Comparison of ENCODE assay signal across 13 cellular contexts in genomic region chr18:2653467-2653866, GRCh38. TPM values are rescaled to one million over a fixed set of nuclear protein-coding genes. Genes with fewer than 3 reads are reported as not detected.
A peak's percentile ranks its signal among the peaks of the same experiment; 100 is the strongest.
DNase-seq lines count a peak whose midpoint lies in the region; ATAC-seq, FAIRE-seq and TF ChIP-seq lines count a peak whose summit lies in the region.
"Had no signal": no experiment of that assay in that cellular context is flagged by ENCODE, and none has a peak within 500 bp of the region (broad histone marks: within the 10 kb centered on the region; RNA-seq: fewer than 3 reads in every experiment).

No MANE protein-coding gene starts in this region.

- H2BK5ac ChIP-seq in neuronal stem cell (ENCODE audit: low read length), result no peak overlapping the region

- no peak overlapping the region for H2BK15ac ChIP-seq in neuronal stem cell (ENCODE audit: low read length)

- peaks cover 15% of the 10 kb centered on the region for H3K4me1 ChIP-seq in CD8-positive, alpha-beta T cell (ENCODE audit: insufficient read depth, low read length)
- H3K4me1 ChIP-seq in naive thymus-derived CD4-positive, alpha-beta T cell (ENCODE audit: control insufficient read depth in 2 of 2, insufficient read depth in 2 of 2, low read length in 2 of 2), result peaks cover 11 to 27% of the 10 kb centered on the region in 2 donors
- H3K4me1 ChIP-seq in kidney (ENCODE audit: control insufficient read depth in 1 of 2, insufficient read depth in 1 of 2, low read depth in 1 of 2, low read length in 2 of 2) (peaks cover 5 to 10% of the 10 kb centered on the region in 2 donors), neuronal stem cell (ENCODE audit: control insufficient read depth in 2 of 2, insufficient read depth in 1 of 2, low read depth in 1 of 2, low read length in 2 of 2) (peaks cover 2% of the 10 kb centered on the region in 2 donors)

- no peak overlapping the region for H4K8ac ChIP-seq in neuronal stem cell (ENCODE audit: low read depth, low read length)

- peaks cover 8% of the 10 kb centered on the region for H3K79me1 ChIP-seq in neuronal stem cell (ENCODE audit: low read depth, low read length)

- no peak overlapping the region for H2BK12ac ChIP-seq in neuronal stem cell (ENCODE audit: low read length)

- H3K9me3 Mint-ChIP-seq in CD8-positive, alpha-beta T cell, result no peaks in the 10 kb centered on the region
- peaks cover 0 to 2% (median 0%) of the 10 kb centered on the region in 3 donors for H3K9me3 Mint-ChIP-seq in IgD-negative memory B cell
- H3K9me3 Mint-ChIP-seq in naive thymus-derived CD4-positive, alpha-beta T cell, result no peaks in the 10 kb centered on the region

- FAIRE-seq in kidney (lab: Jason Lieb, UNC), result no peak
- FAIRE-seq: endothelial cell of umbilical vein had no signal

- peak overlapping the region; percentile 10 for H3K27ac Mint-ChIP-seq in CD8-positive, alpha-beta T cell
- H3K27ac Mint-ChIP-seq in IgD-negative memory B cell, result peak overlapping the region; percentile 15 to 99 (median 98)
- peak overlapping the region in 7 of 9 donors; percentile 28 to 98 (median 83) for H3K27ac Mint-ChIP-seq in naive thymus-derived CD4-positive, alpha-beta T cell

- H2AFZ ChIP-seq in neuronal stem cell (ENCODE audit: low read length), result no peak overlapping the region

- H3K9me3 ChIP-seq in CD8-positive, alpha-beta T cell (ENCODE audit: low read length), result no peaks in the 10 kb centered on the region
- H3K9me3 ChIP-seq in naive thymus-derived CD4-positive, alpha-beta T cell (ENCODE audit: control insufficient read depth in 2 of 3, low read length in 3 of 3), result no peaks in the 10 kb centered on the region
- H3K9me3 ChIP-seq in kidney (ENCODE audit: control insufficient read depth in 1 of 2, low read length in 2 of 2), result no peaks in the 10 kb centered on the region
- H3K9me3 ChIP-seq in neuronal stem cell (replicated peaks in 1 of 2; ENCODE audit: control insufficient read depth in 2 of 2, insufficient read depth in 1 of 2, low read depth in 1 of 2, low read length in 2 of 2), result no peaks in the 10 kb centered on the region
- H3K9me3 ChIP-seq: HAP-1, sigmoid colon had no signal

- no peak overlapping the region for H3K27ac ChIP-seq in CD8-positive, alpha-beta T cell (ENCODE audit: low read depth, low read length)
- no peak overlapping the region for H3K27ac ChIP-seq in naive thymus-derived CD4-positive, alpha-beta T cell (ENCODE audit: low read depth, low read length)
- H3K27ac ChIP-seq in kidney (ENCODE audit: low read depth in 2 of 2, low read length in 2 of 2) (no peak overlapping the region), neuronal stem cell (replicated peaks; ENCODE audit: low read length) (no peak overlapping the region)

- no peaks in the 10 kb centered on the region for H3K27me3 ChIP-seq in CD8-positive, alpha-beta T cell (ENCODE audit: insufficient read depth, low read length)
- no peaks in the 10 kb centered on the region for H3K27me3 ChIP-seq in naive thymus-derived CD4-positive, alpha-beta T cell (ENCODE audit: control insufficient read depth in 2 of 2, insufficient read depth in 2 of 2, low read length in 2 of 2)
- peaks cover 0 to 12% (median 0%) of the 10 kb centered on the region in 3 experiments for H3K27me3 ChIP-seq in neuronal stem cell (ENCODE audit: control insufficient read depth in 3 of 3, insufficient read depth in 3 of 3, low read depth in 1 of 3, low read length in 3 of 3)
- H3K27me3 ChIP-seq: sigmoid colon had no signal

- no peak for DNase-seq in CD8-positive, alpha-beta T cell
- peak; percentile 40 for DNase-seq in SKM-1 (lab: John Stamatoyannopoulos, UW; ENCODE audit: unreplicated experiment)
- DNase-seq in naive thymus-derived CD4-positive, alpha-beta T cell, result no peak
- no peak for DNase-seq in AG08396 (ENCODE audit: low spot score)
- no peak for DNase-seq in kidney
- no peak for DNase-seq in neuronal stem cell (ENCODE audit: low spot score)
- DNase-seq: activated naive CD4-positive, alpha-beta T cell; central memory CD4-positive, alpha-beta T cell; NCI-H2081 treated with DMSO at 0.1 percent for 48 hours; sigmoid colon had no signal

- H3K27me3 Mint-ChIP-seq in CD8-positive, alpha-beta T cell (ENCODE audit: low read depth), result no peaks in the 10 kb centered on the region
- H3K27me3 Mint-ChIP-seq in IgD-negative memory B cell, result no peaks in the 10 kb centered on the region
- no peaks in the 10 kb centered on the region for H3K27me3 Mint-ChIP-seq in naive thymus-derived CD4-positive, alpha-beta T cell

- H3K4ac ChIP-seq in neuronal stem cell (ENCODE audit: low read length), result no peak overlapping the region

- CTCF ChIA-PET in CD8-positive, alpha-beta T cell (lab: Charles Lee), result interaction anchor here (0.8 to 1.3 kb wide), 4 partner anchors 12 to 48 kb away, joined by 3 to 5 read pairs (median 4); no protein-coding TSS in a partner anchor
- CTCF ChIA-PET in naive thymus-derived CD4-positive, alpha-beta T cell (lab: Charles Lee), result interaction anchor here (0.9 to 1.4 kb wide), 2 partner anchors 17 to 59 kb away, joined by 3 to 7 read pairs; no protein-coding TSS in a partner anchor

- H3K4me3 ChIP-seq in CD8-positive, alpha-beta T cell (ENCODE audit: low read depth, low read length), result no peak overlapping the region
- H3K4me3 ChIP-seq in naive thymus-derived CD4-positive, alpha-beta T cell (ENCODE audit: low read length), result no peak overlapping the region
- H3K4me3 ChIP-seq in kidney (ENCODE audit: low read length in 2 of 2) (no peak overlapping the region), neuronal stem cell (ENCODE audit: low read length in 2 of 2) (no peak overlapping the region)
- H3K4me3 ChIP-seq: HAP-1, sigmoid colon had no signal

- no peak overlapping the region for H2BK120ac ChIP-seq in neuronal stem cell (ENCODE audit: low read depth, low read length)

- no peak overlapping the region for H3K4me2 ChIP-seq in neuronal stem cell (ENCODE audit: insufficient read depth, low read length, poor library complexity, severe bottlenecking)

- ATAC-seq in CD8-positive, alpha-beta T cell, result no peak
- no peak for ATAC-seq in naive thymus-derived CD4-positive, alpha-beta T cell

- H3K23ac ChIP-seq in neuronal stem cell (ENCODE audit: low read depth, low read length, poor library complexity), result no peak overlapping the region

- H3K9ac ChIP-seq in kidney (ENCODE audit: low read length in 2 of 2) (no peak overlapping the region), neuronal stem cell (ENCODE audit: low read depth, low read length, poor library complexity) (no peak overlapping the region)

- peaks cover 18% of the 10 kb centered on the region for H3K36me3 Mint-ChIP-seq in CD8-positive, alpha-beta T cell
- H3K36me3 Mint-ChIP-seq in IgD-negative memory B cell, result peaks cover 2% of the 10 kb centered on the region
- peaks cover 0 to 16% (median 5%) of the 10 kb centered on the region in 5 donors for H3K36me3 Mint-ChIP-seq in naive thymus-derived CD4-positive, alpha-beta T cell

- H3K36me3 ChIP-seq in CD8-positive, alpha-beta T cell (ENCODE audit: insufficient read depth, low read length), result no peaks in the 10 kb centered on the region
- H3K36me3 ChIP-seq in naive thymus-derived CD4-positive, alpha-beta T cell (ENCODE audit: control insufficient read depth in 2 of 3, insufficient read depth in 3 of 3, low read length in 3 of 3), result peaks cover 0 to 14% (median 3%) of the 10 kb centered on the region in 3 experiments
- H3K36me3 ChIP-seq in kidney (ENCODE audit: control insufficient read depth in 1 of 2, insufficient read depth in 2 of 2, low read length in 2 of 2) (no peaks in the 10 kb centered on the region), neuronal stem cell (replicated peaks in 1 of 2; ENCODE audit: control insufficient read depth in 2 of 2, insufficient read depth in 2 of 2, low read length in 2 of 2) (peaks cover 0 to 5% of the 10 kb centered on the region in 2 donors)
- H3K36me3 ChIP-seq: HAP-1, sigmoid colon had no signal

- POLR2A ChIA-PET in CD8-positive, alpha-beta T cell (lab: Charles Lee), result interaction anchor here (1.4 to 8.4 kb wide), 2 partner anchors 16 to 82 kb away, joined by 5 to 232 read pairs; partner anchors contain the start of genes METTL4 and NDC80
- POLR2A ChIA-PET in naive thymus-derived CD4-positive, alpha-beta T cell (lab: Charles Lee), result interaction anchor here (0.5 to 6.5 kb wide), 12 partner anchors 11 to 324 kb away, joined by 3 to 98 read pairs (median 4); no protein-coding TSS in a partner anchor

- no CpG with 5 or more reads among the region's 4 CpGs for WGBS in neuronal stem cell (ENCODE audit: extremely low coverage in 2 of 2, insufficient read length in 2 of 2, insufficient replicate concordance in 1 of 2), 2 donors

- intact Hi-C loops in CD8-positive, alpha-beta T cell (cut with DNase I, micrococcal nuclease), result loop anchor here in 1 of 2 experiments (5.0 to 10.0 kb wide), 2 partner anchors 941 to 1841 kb away; partner anchors contain the start of gene YES1
- intact Hi-C loops in naive thymus-derived CD4-positive, alpha-beta T cell (cut with micrococcal nuclease), result no loop called here
- intact Hi-C loops in kidney (cut with DNase I), result no loop called here

- no peak overlapping the region for H3K18ac ChIP-seq in neuronal stem cell (ENCODE audit: low read length)

- no peak overlapping the region for H3K4me3 Mint-ChIP-seq in CD8-positive, alpha-beta T cell
- H3K4me3 Mint-ChIP-seq in IgD-negative memory B cell, result peak overlapping the region; percentile 21 to 93 (median 52)
- peak overlapping the region in 9 of 10 donors; percentile 7 to 94 (median 43) for H3K4me3 Mint-ChIP-seq in naive thymus-derived CD4-positive, alpha-beta T cell

- no peak overlapping the region for H2AK5ac ChIP-seq in neuronal stem cell (ENCODE audit: low read depth, low read length)

- no peak for TF ChIP-seq CTCF in CD8-positive, alpha-beta T cell (IDR thresholded peaks at IDR 0.05)
- no peak for TF ChIP-seq CTCF in kidney (IDR thresholded peaks at IDR 0.05; ENCODE audit: borderline replicate concordance, extremely low read depth, insufficient read depth)

- no peak overlapping the region for H3K14ac ChIP-seq in neuronal stem cell (ENCODE audit: low read length)

- H3K4me1 Mint-ChIP-seq in CD8-positive, alpha-beta T cell (ENCODE audit: low read depth), result peaks cover 35% of the 10 kb centered on the region
- peaks cover 18 to 29% (median 24%) of the 10 kb centered on the region in 3 donors for H3K4me1 Mint-ChIP-seq in IgD-negative memory B cell
- H3K4me1 Mint-ChIP-seq in naive thymus-derived CD4-positive, alpha-beta T cell, result peaks cover 16 to 51% (median 38%) of the 10 kb centered on the region in 7 donors

- H4K91ac ChIP-seq in neuronal stem cell (ENCODE audit: low read depth, low read length, poor library complexity), result no peak overlapping the region

RNA-seq across cellular contexts. Expression of gene SMCHD1, which starts 2.1 kb away (rescaled TPM):
- 100 to 1,000 TPM; 305 to 306 TPM for total RNA-seq in CD8-positive, alpha-beta T cell
- polyA plus RNA-seq in IgD-negative memory B cell (54.0 TPM), kidney (ENCODE audit: insufficient read depth, low read depth, low replicate concordance) (5.2 TPM)
- total RNA-seq in naive thymus-derived CD4-positive, alpha-beta T cell, result 100 to 1,000 TPM; 181 to 305 (median 236) TPM
- polyA plus RNA-seq in naive thymus-derived CD4-positive, alpha-beta T cell, result 10 to 100 TPM; 41.4 to 51.5 TPM
- total RNA-seq in kidney, result 59.0 TPM
- 20.7 TPM for polyA plus RNA-seq in neuronal stem cell (2013, experiment 1 of 2)
- 21.9 TPM for polyA plus RNA-seq in neuronal stem cell (2013, experiment 2 of 2)

Comparison
In these comparisons a context has a peak if more than half of its experiments do, and no peak if none do; other contexts are left out.
1. H3K27ac Mint-ChIP-seq: peak in every context shown above with its lines; median percentile 98 in IgD-negative memory B cell; 83 in naive thymus-derived CD4-positive, alpha-beta T cell; 10 in CD8-positive, alpha-beta T cell.